20 cellular contexts compared by ENCODE assay signal in the genomic region with DNA sequence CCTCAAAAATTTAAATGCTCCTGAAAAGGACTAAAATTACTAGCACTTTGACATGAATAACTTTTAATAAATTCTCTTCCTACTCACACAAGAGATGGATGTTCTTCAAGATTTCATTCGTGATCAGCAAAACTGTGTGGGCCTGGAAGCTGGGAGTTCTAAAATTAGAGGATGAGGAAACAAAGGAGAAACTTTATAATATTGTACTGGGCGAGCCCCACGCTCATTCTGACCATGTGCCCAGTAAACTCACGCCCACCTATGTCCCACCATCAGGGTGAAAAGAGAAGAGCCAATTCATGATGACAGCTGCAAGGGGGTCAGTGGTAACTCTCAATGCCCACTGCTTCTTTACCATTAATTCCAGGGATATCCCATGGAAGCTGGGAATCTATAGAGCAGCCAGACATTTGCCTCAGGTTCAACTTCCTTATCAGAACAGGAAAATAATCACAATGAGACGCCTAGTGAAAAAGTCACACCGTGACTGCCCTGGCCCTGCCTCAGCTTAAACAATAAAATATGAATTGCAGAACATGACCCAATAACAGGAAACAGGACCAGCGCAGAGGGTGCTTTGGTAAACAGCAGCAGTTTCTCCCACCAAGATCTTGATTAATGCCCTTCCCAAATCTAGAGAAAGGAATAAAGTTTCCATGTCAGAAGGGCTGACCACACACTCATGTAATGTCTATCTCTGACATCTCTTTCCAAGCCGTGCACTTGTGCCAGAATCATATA.
DNase-seq lines count a peak whose midpoint lies in the region; ATAC-seq, FAIRE-seq and TF ChIP-seq lines count a peak whose summit lies in the region.
"Had no signal": no experiment of that assay in that cellular context is flagged by ENCODE, and none has a peak within 500 bp of the region (broad histone marks: within the 10 kb centered on the region; RNA-seq: fewer than 3 reads in every experiment).

No MANE protein-coding gene starts in this region.

- no peak overlapping the region for H3K4me2 ChIP-seq in HepG2 (ENCODE audit: low read depth, low read length)

- no peaks in the 10 kb centered on the region for H3K79me2 ChIP-seq in HepG2 (ENCODE audit: insufficient read depth, low read length)

- TF ChIP-seq CTCF in liver (IDR thresholded peaks at IDR 0.05; ENCODE audit: low read depth, low read length, missing input control) (no peak), HepG2 (CRISPR knock-in tag; IDR thresholded peaks at IDR 0.05) (no peak), fibroblast of villous mesenchyme (IDR thresholded peaks at IDR 0.05; ENCODE audit: insufficient read depth, low read depth, low read length) (no peak), psoas muscle (IDR thresholded peaks at IDR 0.05) (no peak)

- POLR2A ChIA-PET in HepG2 (lab: Yijun Ruan, JAX): no interaction called here

- ATAC-seq in HepG2 (no peak), psoas muscle (no peak), HG03196 (IDR thresholded peaks at IDR 0.05; ENCODE audit: unreplicated experiment) (no peak), GM21737 (IDR thresholded peaks at IDR 0.05; ENCODE audit: unreplicated experiment) (no peak), GM19455 (IDR thresholded peaks at IDR 0.05; ENCODE audit: unreplicated experiment) (no peak)
- ATAC-seq: activated CD8-positive, alpha-beta memory T cell treated with anti-CD3 and anti-CD28 coated beads, Interleukin-2, amount 10 ng/mL, durations not matched to agents 7 days and 5 days; activated naive CD8-positive, alpha-beta T cell treated with anti-CD3 and anti-CD28 coated beads, Interleukin-2, amount 50 U/mL, for 24 hours; activated T-helper 17 cell treated with anti-CD3 and anti-CD28 coated beads, Interleukin-2, amount 50 U/mL, for 72 hours; CD8-positive, alpha-beta T cell; K562 had no signal

- DNase-seq in HepG2 (ENCODE audit: low spot score): no peak
- peak; percentile 3 for DNase-seq in fibroblast of villous mesenchyme (ENCODE audit: low read depth)
- no peak for DNase-seq in psoas muscle
- no peak for DNase-seq in activated CD4-positive, CD25-positive, alpha-beta regulatory T cell treated with anti-CD3 and anti-CD28 coated beads, Interleukin-2, amount 50 U/mL, for 72 hours
- DNase-seq: ACHN; activated CD4-positive, alpha-beta T cell treated with anti-CD3 and anti-CD28 coated beads for 4 hours; activated CD8-positive, alpha-beta memory T cell treated with anti-CD3 and anti-CD28 coated beads, Interleukin-2, amount 10 ng/mL, durations not matched to agents 7 days and 5 days; activated naive CD8-positive, alpha-beta T cell treated with anti-CD3 and anti-CD28 coated beads, Interleukin-2, amount 50 U/mL, for 24 hours; CD8-positive, alpha-beta T cell; DMS79 treated with DMSO at 0.1 percent for 48 hours; NCI-H187; ovary; SW 1271 had no signal

- H4K20me1 ChIP-seq in HepG2 (ENCODE audit: insufficient read depth, low read length): no peaks in the 10 kb centered on the region

- H3K4me1 ChIP-seq in liver (ENCODE audit: control insufficient read depth in 4 of 4, insufficient read depth in 4 of 4, low read length in 3 of 4): no peaks in the 10 kb centered on the region
- no peaks in the 10 kb centered on the region for H3K4me1 ChIP-seq in HepG2 (ENCODE audit: insufficient read depth, low read length)
- no peaks in the 10 kb centered on the region for H3K4me1 ChIP-seq in psoas muscle

- no peak overlapping the region for H2AFZ ChIP-seq in HepG2 (ENCODE audit: low read length)

- no peak for FAIRE-seq in HepG2 (lab: Jason Lieb, UNC)
- FAIRE-seq: K562 had no signal

- no peak for TF ChIP-seq RAD21 in liver (IDR thresholded peaks at IDR 0.05)
- TF ChIP-seq RAD21 in HepG2 (CRISPR knock-in tag; IDR thresholded peaks at IDR 0.05): no peak

- no peaks in the 10 kb centered on the region for H3K36me3 ChIP-seq in liver (ENCODE audit: control insufficient read depth in 4 of 4, insufficient read depth in 3 of 4, low read depth in 1 of 4, low read length in 3 of 4)
- no peaks in the 10 kb centered on the region for H3K36me3 ChIP-seq in HepG2 (replicated peaks in 1 of 2; ENCODE audit: control insufficient read depth in 1 of 2, insufficient read depth in 2 of 2, low read length in 2 of 2)
- no peaks in the 10 kb centered on the region for H3K36me3 ChIP-seq in psoas muscle (ENCODE audit: insufficient read depth in 1 of 2, low read depth in 1 of 2)
- H3K36me3 ChIP-seq: ovary, tibial nerve had no signal

- H3K9me3 ChIP-seq in liver (ENCODE audit: control insufficient read depth in 4 of 4, low read length in 3 of 4) (peaks cover 0 to 3% (median 0%) of the 10 kb centered on the region in 4 donors), HepG2 (ENCODE audit: low read length) (peaks cover 77% of the 10 kb centered on the region), psoas muscle (peaks cover 13% of the 10 kb centered on the region)

- in situ Hi-C loops in HepG2 (cut with HindIII; ENCODE audit: extremely low pct_ligation_motif_present, low pct_unique_long_range_greater_than_20kb): no loop called here

- no peaks in the 10 kb centered on the region for H3K27me3 ChIP-seq in liver (ENCODE audit: control insufficient read depth in 4 of 4, insufficient read depth in 4 of 4, low read length in 3 of 4)
- no peaks in the 10 kb centered on the region for H3K27me3 ChIP-seq in HepG2 (ENCODE audit: control insufficient read depth in 1 of 2, insufficient read depth in 2 of 2, low read length in 2 of 2)
- no peaks in the 10 kb centered on the region for H3K27me3 ChIP-seq in psoas muscle (ENCODE audit: insufficient read depth in 3 of 3, low read length in 2 of 3)
- H3K27me3 ChIP-seq: ovary, tibial nerve had no signal

- H3K4me3 ChIP-seq in liver (ENCODE audit: low read depth in 1 of 3, low read length in 3 of 3) (no peak overlapping the region), HepG2 (replicated peaks in 1 of 3; ENCODE audit: insufficient read depth in 1 of 3, low read depth in 2 of 3, low read length in 3 of 3) (no peak overlapping the region), fibroblast of villous mesenchyme (ENCODE audit: low read depth, low read length) (no peak overlapping the region), psoas muscle (no peak overlapping the region)
- H3K4me3 ChIP-seq: K562, ovary, tibial nerve had no signal

- intact Hi-C loops in HepG2 (cut with micrococcal nuclease; ENCODE audit: unreplicated experiment) (no loop called here), psoas muscle (cut with DNase I) (no loop called here)

- CTCF ChIA-PET in HepG2 (lab: Yijun Ruan, JAX; ENCODE audit: low intra/inter-chr PET ratio, low total read pairs): no interaction called here

- no peak overlapping the region for H3K9ac ChIP-seq in liver (ENCODE audit: low read depth in 1 of 2, low read length in 2 of 2)
- H3K9ac ChIP-seq in HepG2 (ENCODE audit: insufficient read depth, low read depth, low read length): no peak overlapping the region

- TF ChIP-seq EP300 in HepG2 (IDR thresholded peaks at IDR 0.05; ENCODE audit: low read depth in 2 of 2, low read length in 2 of 2) (no peak), HepG2 (CRISPR knock-in tag; IDR thresholded peaks at IDR 0.05; ENCODE audit: borderline replicate concordance) (no peak)

- no TSS peak for BruUV-seq in HepG2 (replicated peaks; lab: Mats Ljungman, UMichigan)

- WGBS in liver: 77% methylated on average over 8 of the region's 8 CpGs
- WGBS in HepG2 (ENCODE audit: low lambda C conversion rate): 14% methylated on average over 8 of the region's 8 CpGs
- 60 to 66% (median 62%) methylated on average over 8 of the region's 8 CpGs for WGBS in psoas muscle, 3 donors

- H3K27ac ChIP-seq in liver (ENCODE audit: low read depth in 1 of 2, low read length in 2 of 2) (no peak overlapping the region), HepG2 (ENCODE audit: extremely low read length, insufficient read depth, low read length) (no peak overlapping the region), psoas muscle (peak overlapping the region; percentile 36)
- H3K27ac ChIP-seq: ovary had no signal

- TF ChIP-seq POLR2A in HepG2 (IDR thresholded peaks at IDR 0.05; ENCODE audit: insufficient read depth in 1 of 2, low read depth in 2 of 2, low read length in 2 of 2): no peak

TF ChIP-seq in liver, 16 proteins besides CTCF, POLR2A, EP300 and RAD21:
- TF ChIP-seq NR2F2 (IDR thresholded peaks at IDR 0.05) (peak; percentile 46), GABPA (IDR thresholded peaks at IDR 0.05 in 1 of 2, conservative IDR thresholded peaks at IDR 0.05 in 1 of 2) (no peak)
TF ChIP-seq in liver: peak in this region for 1.

TF ChIP-seq in HepG2, 621 proteins besides CTCF, POLR2A, EP300 and RAD21 (continues in another document):
- TF ChIP-seq ZFX (CRISPR knock-in tag; IDR thresholded peaks at IDR 0.05; ENCODE audit: low read depth): no peak
- TF ChIP-seq, protein P1, sequence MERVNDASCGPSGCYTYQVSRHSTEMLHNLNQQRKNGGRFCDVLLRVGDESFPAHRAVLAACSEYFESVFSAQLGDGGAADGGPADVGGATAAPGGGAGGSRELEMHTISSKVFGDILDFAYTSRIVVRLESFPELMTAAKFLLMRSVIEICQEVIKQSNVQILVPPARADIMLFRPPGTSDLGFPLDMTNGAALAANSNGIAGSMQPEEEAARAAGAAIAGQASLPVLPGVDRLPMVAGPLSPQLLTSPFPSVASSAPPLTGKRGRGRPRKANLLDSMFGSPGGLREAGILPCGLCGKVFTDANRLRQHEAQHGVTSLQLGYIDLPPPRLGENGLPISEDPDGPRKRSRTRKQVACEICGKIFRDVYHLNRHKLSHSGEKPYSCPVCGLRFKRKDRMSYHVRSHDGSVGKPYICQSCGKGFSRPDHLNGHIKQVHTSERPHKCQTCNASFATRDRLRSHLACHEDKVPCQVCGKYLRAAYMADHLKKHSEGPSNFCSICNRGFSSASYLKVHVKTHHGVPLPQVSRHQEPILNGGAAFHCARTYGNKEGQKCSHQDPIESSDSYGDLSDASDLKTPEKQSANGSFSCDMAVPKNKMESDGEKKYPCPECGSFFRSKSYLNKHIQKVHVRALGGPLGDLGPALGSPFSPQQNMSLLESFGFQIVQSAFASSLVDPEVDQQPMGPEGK (CRISPR knock-in tag; IDR thresholded peaks at IDR 0.05): no peak
- no peak for TF ChIP-seq ARNTL (CRISPR knock-in tag; IDR thresholded peaks at IDR 0.05)
